Comparison of ENCODE assay signal across 27 cellular contexts in genomic region chr4:65893957-65894755, GRCh38.
DNase-seq lines count a peak whose midpoint lies in the region; ATAC-seq and TF ChIP-seq lines count a peak whose summit lies in the region.
"Had no signal": no experiment of that assay in that cellular context is flagged by ENCODE, and none has a peak within 500 bp of the region (broad histone marks: within the 10 kb centered on the region; RNA-seq: fewer than 3 reads in every experiment).

No MANE protein-coding gene starts in this region.

- TF ChIP-seq CTCF in DND-41 (IDR thresholded peaks at IDR 0.05; ENCODE audit: borderline replicate concordance, extremely low read depth, low read length, poor library complexity, severe bottlenecking) (no peak), cardiac fibroblast (IDR thresholded peaks at IDR 0.05; ENCODE audit: low read depth, low read length) (no peak), neural progenitor cell (IDR thresholded peaks at IDR 0.05) (no peak)

- no peaks in the 10 kb centered on the region for H3F3A ChIP-seq in neural progenitor cell (ENCODE audit: low read depth)

- DNase-seq in DND-41 (no peak), M059J (ENCODE audit: low read depth) (peak; percentile 38), cardiac fibroblast (ENCODE audit: low read depth in 2 of 2) (peak; percentile 22 to 31), neural progenitor cell (ENCODE audit: low spot score) (no peak), posterior cingulate gyrus (no peak), OCI-M1 (lab: John Stamatoyannopoulos, UW) (no peak)
- no peak for DNase-seq in activated CD4-positive, alpha-beta memory T cell treated with anti-CD3 and anti-CD28 coated beads, Interleukin-2, amount 10 ng/mL, durations not matched to agents 7 days and 5 days
- DNase-seq: activated CD4-positive, alpha-beta T cell treated with anti-CD3 and anti-CD28 coated beads, Interleukin-2, amount 10 ng/mL, durations not matched to agents 24 days and 14 days; activated gamma-delta T cell; activated naive CD8-positive, alpha-beta T cell treated with anti-CD3 and anti-CD28 coated beads for 36 hours; CD4-positive, alpha-beta T cell; KG1; NCI-H1417; NCI-H2029 treated with DMSO at 0.1 percent for 48 hours; NCI-H69; nephron progenitor cell; Peyer's patch; right lobe of liver; stimulated activated CD8-positive, alpha-beta memory T cell treated with anti-CD3 and anti-CD28 coated beads, Interleukin-4, amount 100 ng/mL, for 48 hours; SW 1271; T-helper 9 cell had no signal

- CTCF ChIA-PET in activated CD4-positive, alpha-beta memory T cell treated with anti-CD3 and anti-CD28 coated beads, Interleukin-2, amount 10 ng/mL, durations not matched to agents 7 days and 5 days (lab: Charles Lee), result no interaction called here

- H3K4me3 Mint-ChIP-seq in neural progenitor cell, result no peak overlapping the region
- H3K4me3 Mint-ChIP-seq in activated CD4-positive, alpha-beta memory T cell treated with anti-CD3 and anti-CD28 coated beads, Interleukin-2, amount 10 ng/mL, durations not matched to agents 7 days and 5 days, result no peak overlapping the region
- H3K4me3 Mint-ChIP-seq: activated CD4-positive, alpha-beta T cell treated with anti-CD3 and anti-CD28 coated beads, Interleukin-2, amount 10 ng/mL, durations not matched to agents 24 days and 14 days; activated naive CD8-positive, alpha-beta T cell treated with anti-CD3 and anti-CD28 coated beads for 36 hours; CD4-positive, alpha-beta T cell; nephron progenitor cell; stimulated activated naive CD8-positive, alpha-beta T cell treated with anti-CD3 and anti-CD28 coated beads, Interleukin-15, Interleukin-2, amounts not matched to agents 100 ng/mL and 50 ng/mL, for 24 hours had no signal

- H3K4me3 ChIP-seq in DND-41 (ENCODE audit: low read depth in 1 of 2, low read length in 2 of 2), result no peak overlapping the region
- no peak overlapping the region for H3K4me3 ChIP-seq in cardiac fibroblast (replicated peaks in 1 of 2; ENCODE audit: low read depth in 2 of 2, low read length in 2 of 2)
- no peak overlapping the region for H3K4me3 ChIP-seq in neural progenitor cell
- H3K4me3 ChIP-seq: Peyer's patch, right lobe of liver, thoracic aorta had no signal

- H3K4me1 Mint-ChIP-seq in neural progenitor cell, result peaks cover 3% of the 10 kb centered on the region
- no peaks in the 10 kb centered on the region for H3K4me1 Mint-ChIP-seq in activated CD4-positive, alpha-beta memory T cell treated with anti-CD3 and anti-CD28 coated beads, Interleukin-2, amount 10 ng/mL, durations not matched to agents 7 days and 5 days
- H3K4me1 Mint-ChIP-seq: activated CD4-positive, alpha-beta T cell treated with anti-CD3 and anti-CD28 coated beads, Interleukin-2, amount 10 ng/mL, durations not matched to agents 24 days and 14 days; activated naive CD8-positive, alpha-beta T cell treated with anti-CD3 and anti-CD28 coated beads for 36 hours; nephron progenitor cell had no signal

- H3K27me3 ChIP-seq in DND-41 (ENCODE audit: insufficient read depth, low read length, poor library complexity), result no peaks in the 10 kb centered on the region
- H3K27me3 ChIP-seq in neural progenitor cell, result no peaks in the 10 kb centered on the region
- H3K27me3 ChIP-seq: Peyer's patch, right lobe of liver had no signal

- H3K4me2 ChIP-seq in DND-41 (ENCODE audit: insufficient read depth, low read length), result no peak overlapping the region
- no peak overlapping the region for H3K4me2 ChIP-seq in neural progenitor cell

- H2AFZ ChIP-seq in DND-41 (ENCODE audit: low read depth, low read length), result 0 out of 2 replicates have a peak overlapping the region, but pooled peaks have one; percentile 6
- H2AFZ ChIP-seq in neural progenitor cell (replicated peaks), result peak overlapping the region; percentile 89

- H3K9ac ChIP-seq in DND-41 (ENCODE audit: low read depth, low read length) (no peak overlapping the region), neural progenitor cell (no peak overlapping the region)

- no peak overlapping the region for H3K27ac ChIP-seq in DND-41 (ENCODE audit: low read length)
- no peak overlapping the region for H3K27ac ChIP-seq in neural progenitor cell
- H3K27ac ChIP-seq: Peyer's patch, right lobe of liver, thoracic aorta, VCaP had no signal

- ATAC-seq in DND-41 (ENCODE audit: insufficient read depth, low read depth) (no peak), GM18870 (IDR thresholded peaks at IDR 0.05; ENCODE audit: unreplicated experiment) (no peak)
- ATAC-seq: left lobe of liver, right lobe of liver had no signal

- no peaks in the 10 kb centered on the region for H3K36me3 ChIP-seq in DND-41 (ENCODE audit: insufficient read depth, low read length)
- H3K36me3 ChIP-seq in neural progenitor cell, result no peaks in the 10 kb centered on the region
- H3K36me3 ChIP-seq: Peyer's patch, right lobe of liver, thoracic aorta had no signal

- intact Hi-C loops in posterior cingulate gyrus (cut with DNase I), result no loop called here

- H3K36me3 Mint-ChIP-seq in neural progenitor cell, result no peaks in the 10 kb centered on the region
- H3K36me3 Mint-ChIP-seq in activated CD4-positive, alpha-beta memory T cell treated with anti-CD3 and anti-CD28 coated beads, Interleukin-2, amount 10 ng/mL, durations not matched to agents 7 days and 5 days (ENCODE audit: low read depth), result no peaks in the 10 kb centered on the region
- H3K36me3 Mint-ChIP-seq: activated naive CD8-positive, alpha-beta T cell treated with anti-CD3 and anti-CD28 coated beads for 36 hours; brain had no signal

- no peaks in the 10 kb centered on the region for H3K79me2 ChIP-seq in DND-41 (ENCODE audit: insufficient read depth, low read length)
- no peaks in the 10 kb centered on the region for H3K79me2 ChIP-seq in neural progenitor cell (ENCODE audit: low read depth)

- no peaks in the 10 kb centered on the region for H3K27me3 Mint-ChIP-seq in neural progenitor cell (ENCODE audit: insufficient read depth, low read depth)
- H3K27me3 Mint-ChIP-seq in activated CD4-positive, alpha-beta memory T cell treated with anti-CD3 and anti-CD28 coated beads, Interleukin-2, amount 10 ng/mL, durations not matched to agents 7 days and 5 days, result no peaks in the 10 kb centered on the region
- H3K27me3 Mint-ChIP-seq: activated CD4-positive, alpha-beta T cell treated with anti-CD3 and anti-CD28 coated beads, Interleukin-2, amount 10 ng/mL, durations not matched to agents 24 days and 14 days; activated naive CD8-positive, alpha-beta T cell treated with anti-CD3 and anti-CD28 coated beads for 36 hours; brain; CD4-positive, alpha-beta T cell; stimulated activated naive CD8-positive, alpha-beta T cell treated with anti-CD3 and anti-CD28 coated beads, Interleukin-15, Interleukin-2, amounts not matched to agents 100 ng/mL and 50 ng/mL, for 24 hours had no signal

- peaks cover 9% of the 10 kb centered on the region for H3K9me3 ChIP-seq in DND-41 (ENCODE audit: insufficient read depth, low read length, severe bottlenecking)
- H3K9me3 ChIP-seq in neural progenitor cell (ENCODE audit: low read depth), result no peaks in the 10 kb centered on the region
- H3K9me3 ChIP-seq: Peyer's patch, right lobe of liver, thoracic aorta had no signal

- H3K9me3 Mint-ChIP-seq in neural progenitor cell, result peaks cover 2% of the 10 kb centered on the region
- H3K9me3 Mint-ChIP-seq in activated CD4-positive, alpha-beta memory T cell treated with anti-CD3 and anti-CD28 coated beads, Interleukin-2, amount 10 ng/mL, durations not matched to agents 7 days and 5 days, result peaks cover 11% of the 10 kb centered on the region
- H3K9me3 Mint-ChIP-seq: nephron progenitor cell had no signal

- no peaks in the 10 kb centered on the region for H4K20me1 ChIP-seq in DND-41 (ENCODE audit: insufficient read depth, low read length)
- H4K20me1 ChIP-seq in neural progenitor cell (ENCODE audit: low read depth), result no peaks in the 10 kb centered on the region

- peaks cover 5% of the 10 kb centered on the region; the same call in 1 of the 2 replicates for H3K4me1 ChIP-seq in DND-41 (ENCODE audit: insufficient read depth, low read length)
- H3K4me1 ChIP-seq in neural progenitor cell, result no peaks in the 10 kb centered on the region
- H3K4me1 ChIP-seq: Peyer's patch, right lobe of liver had no signal

- H3K27ac Mint-ChIP-seq in neural progenitor cell, result no peak overlapping the region
- no peak overlapping the region for H3K27ac Mint-ChIP-seq in activated CD4-positive, alpha-beta memory T cell treated with anti-CD3 and anti-CD28 coated beads, Interleukin-2, amount 10 ng/mL, durations not matched to agents 7 days and 5 days
- H3K27ac Mint-ChIP-seq: activated CD4-positive, alpha-beta T cell treated with anti-CD3 and anti-CD28 coated beads, Interleukin-2, amount 10 ng/mL, durations not matched to agents 24 days and 14 days; activated naive CD8-positive, alpha-beta T cell treated with anti-CD3 and anti-CD28 coated beads for 36 hours; CD4-positive, alpha-beta T cell; nephron progenitor cell; stimulated activated naive CD8-positive, alpha-beta T cell treated with anti-CD3 and anti-CD28 coated beads, Interleukin-15, Interleukin-2, amounts not matched to agents 100 ng/mL and 50 ng/mL, for 24 hours had no signal

- POLR2A ChIA-PET in activated CD4-positive, alpha-beta memory T cell treated with anti-CD3 and anti-CD28 coated beads, Interleukin-2, amount 10 ng/mL, durations not matched to agents 7 days and 5 days (lab: Charles Lee), result no interaction called here

Comparison
In these comparisons a context has a peak if more than half of its experiments do, and no peak if none do; other contexts are left out.
1. DNase-seq: peak in M059J (single experiment) and cardiac fibroblast (2 of 2); none in DND-41 (single experiment), neural progenitor cell (single experiment), posterior cingulate gyrus (0 of 10), activated CD4-positive, alpha-beta memory T cell treated with anti-CD3 and anti-CD28 coated beads, Interleukin-2, amount 10 ng/mL, durations not matched to agents 7 days and 5 days (single experiment) and OCI-M1 (single experiment).